In genomic region chr15:81068516-81068915, GRCh38 we compare ENCODE assay signal across 22 cellular contexts.
DNase-seq lines count a peak whose midpoint lies in the region; ATAC-seq, FAIRE-seq and TF ChIP-seq lines count a peak whose summit lies in the region.
"Had no signal": no experiment of that assay in that cellular context is flagged by ENCODE, and none has a peak within 500 bp of the region (broad histone marks: within the 10 kb centered on the region; RNA-seq: fewer than 3 reads in every experiment).

No MANE protein-coding gene starts in this region.

- in situ Hi-C loops in GM13977 (cut with MboI; ENCODE audit: low pct_unique_long_range_greater_than_20kb, low sequenced_read_pairs, unreplicated experiment): no loop called here

- H3K9me1 ChIP-seq in endothelial cell of umbilical vein (replicated peaks; ENCODE audit: control insufficient read depth, extremely low read depth, insufficient read depth, low read length): no peaks in the 10 kb centered on the region

- no peaks in the 10 kb centered on the region for H3K27me3 ChIP-seq in WERI-Rb-1 (ENCODE audit: insufficient read depth, low read depth, severe bottlenecking)
- no peaks in the 10 kb centered on the region for H3K27me3 ChIP-seq in endothelial cell of umbilical vein (ENCODE audit: control insufficient read depth in 2 of 2, insufficient read depth in 2 of 2, low read length in 2 of 2)

- no peaks in the 10 kb centered on the region for H3K36me3 ChIP-seq in WERI-Rb-1
- no peaks in the 10 kb centered on the region for H3K36me3 ChIP-seq in endothelial cell of umbilical vein (ENCODE audit: control insufficient read depth in 2 of 2, extremely low read depth in 1 of 2, insufficient read depth in 2 of 2, low read length in 2 of 2)

- CTCF ChIA-PET in endothelial cell of umbilical vein (lab: Charles Lee): interaction anchor here (0.7 to 2.7 kb wide), 6 partner anchors 24 to 197 kb away, joined by 3 to 12 read pairs (median 4); no protein-coding TSS in a partner anchor

- H3K27ac ChIP-seq in WERI-Rb-1: peak overlapping the region; percentile 88
- H3K27ac ChIP-seq in endothelial cell of umbilical vein (ENCODE audit: insufficient read depth, low read depth, low read length): no peak overlapping the region
- H3K27ac ChIP-seq: 22Rv1, A549, C4-2B had no signal

- TF ChIP-seq CTCF in WERI-Rb-1 (IDR thresholded peaks at IDR 0.05; ENCODE audit: low read depth, low read length) (no peak), endothelial cell of umbilical vein (IDR thresholded peaks at IDR 0.05; ENCODE audit: extremely low read depth in 1 of 2, insufficient read depth in 1 of 2, low read depth in 1 of 2, low read length in 2 of 2) (no peak), GM13977 (IDR thresholded peaks at IDR 0.05; ENCODE audit: extremely low read depth, insufficient read depth, missing control alignments) (no peak)

- peaks cover 3% of the 10 kb centered on the region for H3K9me3 ChIP-seq in WERI-Rb-1 (ENCODE audit: severe bottlenecking)
- H3K9me3 ChIP-seq in endothelial cell of umbilical vein (replicated peaks; ENCODE audit: control insufficient read depth, insufficient read depth, low read length): no peaks in the 10 kb centered on the region
- H3K9me3 ChIP-seq: A549, Caco-2 had no signal

- H3K4me2 ChIP-seq in endothelial cell of umbilical vein (ENCODE audit: insufficient read depth, low read length): no peak overlapping the region
- H3K4me2 ChIP-seq: A549 had no signal

- intact Hi-C loops in endothelial cell of umbilical vein (cut with micrococcal nuclease): loop anchor here (1.0 to 2.0 kb wide), 3 partner anchors 17 to 64 kb away; no protein-coding TSS in a partner anchor

- no peak overlapping the region for H3K9ac ChIP-seq in endothelial cell of umbilical vein (replicated peaks; ENCODE audit: extremely low read depth, insufficient read depth, low read length)

- H2AFZ ChIP-seq in endothelial cell of umbilical vein (ENCODE audit: low read depth, low read length): no peak overlapping the region

- peak; percentile 26 for DNase-seq in NCI-H82 (lab: John Stamatoyannopoulos, UW)
- DNase-seq in NCI-H82 treated with DMSO at 0.1 percent for 48 hours (lab: John Stamatoyannopoulos, UW; ENCODE audit: unreplicated experiment): no peak
- DNase-seq in WERI-Rb-1: no peak
- peak; percentile 78 for DNase-seq in endothelial cell of umbilical vein (ENCODE audit: low read depth, low spot score)
- peak; percentile 12 to 88 for DNase-seq in lung microvascular endothelial cell (ENCODE audit: low read depth in 2 of 2)
- DNase-seq in GM13977 (ENCODE audit: low spot score): no peak
- no peak for DNase-seq in stimulated activated CD4-positive, alpha-beta T cell treated with anti-CD3 and anti-CD28 coated beads, Interleukin-12 subunit alpha, Interleukin-12 subunit beta, amount 100 ng/mL, for 4 hours
- DNase-seq: AML-193; Caco-2; CD4-positive, alpha-beta T cell; GOT3; H7; HFFc6 had no signal

- dilution Hi-C loops in endothelial cell of umbilical vein (cut with MboI; ENCODE audit: extremely low pct_ligation_motif_present, low sequenced_read_pairs): no loop called here

- H3K79me2 ChIP-seq in endothelial cell of umbilical vein (ENCODE audit: control insufficient read depth, insufficient read depth, low read length): no peaks in the 10 kb centered on the region

- H4K20me1 ChIP-seq in endothelial cell of umbilical vein (replicated peaks; ENCODE audit: control insufficient read depth, extremely low read depth, insufficient read depth, low read length): no peaks in the 10 kb centered on the region

- ATAC-seq in GM21723 (IDR thresholded peaks at IDR 0.05; ENCODE audit: unreplicated experiment): no peak
- ATAC-seq: HCT116 had no signal

- POLR2A ChIA-PET in endothelial cell of umbilical vein (lab: Charles Lee): interaction anchor here (1.1 kb wide), 1 partner anchor 67 kb away, joined by 3 read pairs; no protein-coding TSS in a partner anchor

- no peak for TF ChIP-seq POLR2A in endothelial cell of umbilical vein (IDR thresholded peaks at IDR 0.05; ENCODE audit: low read depth, low read length)

- H3K4me3 ChIP-seq in WERI-Rb-1 (ENCODE audit: low read depth, low read length): no peak overlapping the region
- H3K4me3 ChIP-seq in endothelial cell of umbilical vein (replicated peaks in 1 of 3; ENCODE audit: insufficient read depth in 1 of 3, low read depth in 1 of 3, low read length in 3 of 3): no peak overlapping the region
- H3K4me3 ChIP-seq: A549 had no signal

- no peak for FAIRE-seq in endothelial cell of umbilical vein (lab: Jason Lieb, UNC)
- FAIRE-seq: A549, G401.6, GM12891, GM18507, HTR-8/SVneo had no signal

- peaks cover 16% of the 10 kb centered on the region for H3K4me1 ChIP-seq in endothelial cell of umbilical vein (ENCODE audit: control insufficient read depth, extremely low read depth, insufficient read depth, low read length)
- H3K4me1 ChIP-seq: A549, Caco-2 had no signal

- BruUV-seq in endothelial cell of umbilical vein (replicated peaks; lab: Mats Ljungman, UMichigan): no TSS peak

TF ChIP-seq in endothelial cell of umbilical vein, 7 proteins besides CTCF, POLR2A, EP300 and RAD21:
- no peak for TF ChIP-seq EZH2 (IDR thresholded peaks at IDR 0.05; ENCODE audit: borderline replicate concordance, low read depth, low read length, severe bottlenecking)
- TF ChIP-seq FOS (IDR thresholded peaks at IDR 0.05; ENCODE audit: borderline replicate concordance, insufficient read depth, low read length): no peak
- no peak for TF ChIP-seq JUN (IDR thresholded peaks at IDR 0.05; ENCODE audit: borderline replicate concordance, insufficient read depth, insufficient read length, low read depth)
- TF ChIP-seq MYC (IDR thresholded peaks at IDR 0.05; ENCODE audit: low read depth, low read length): no peak

Comparison
In these comparisons a context has a peak if more than half of its experiments do, and no peak if none do; other contexts are left out.
1. DNase-seq: peak in NCI-H82 (single experiment), endothelial cell of umbilical vein (single experiment) and lung microvascular endothelial cell (2 of 2); none in NCI-H82 treated with DMSO at 0.1 percent for 48 hours (single experiment), WERI-Rb-1 (single experiment), GM13977 (single experiment) and stimulated activated CD4-positive, alpha-beta T cell treated with anti-CD3 and anti-CD28 coated beads, Interleukin-12 subunit alpha, Interleukin-12 subunit beta, amount 100 ng/mL, for 4 hours (single experiment).